Comparison of ENCODE assay signal across 8 cellular contexts in genomic region chrX:44542567-44543325, GRCh38. TPM values are rescaled to one million over a fixed set of nuclear protein-coding genes. Genes with fewer than 3 reads are reported as not detected.
A peak's percentile ranks its signal among the peaks of the same experiment; 100 is the strongest.
DNase-seq lines count a peak whose midpoint lies in the region; ATAC-seq and TF ChIP-seq lines count a peak whose summit lies in the region.

FUNDC1 (minus strand) TSS chrX:44542859; CDS start chrX:44542832, 27 bp downstream.

- intact Hi-C loops in PC-9 (cut with micrococcal nuclease; ENCODE audit: unreplicated experiment), result no loop called here

- H3K9ac ChIP-seq in muscle layer of colon (ENCODE audit: low read length), result peak within 1 kb of the TSS; percentile 77

- DNase-seq in DMS153 treated with DMSO at 0.1 percent for 48 hours (lab: John Stamatoyannopoulos, UW; ENCODE audit: unreplicated experiment) (peak; percentile 83), PC-9 (peak; percentile 81 to 84)
- DNase-seq in activated T-cell treated with anti-CD3 and anti-CD28 coated beads, Interleukin-2, amount 50 U/mL, for 4 hours, result peak; percentile 95
- DNase-seq in stimulated activated CD8-positive, alpha-beta memory T cell treated with anti-CD3 and anti-CD28 coated beads, Interleukin-7, amount 100 ng/mL, for 24 hours (ENCODE audit: low read depth), result peak; percentile 71

- H3F3A ChIP-seq in PC-9 (ENCODE audit: insufficient read depth, low read depth), result no peaks in the 10 kb centered on the region

- peak within 1 kb of the TSS; percentile 70 for H2AFZ ChIP-seq in PC-9

- CTCF ChIA-PET in PC-9 (lab: Charles Lee), result no interaction called here

- BruUV-seq in PC-9 (replicated peaks; lab: Mats Ljungman, UMichigan), result no TSS peak

- H3K27me3 ChIP-seq in PC-9 (ENCODE audit: insufficient read depth, low read depth), result no peaks in the 10 kb centered on the region
- no peaks in the 10 kb centered on the region for H3K27me3 ChIP-seq in esophagus (ENCODE audit: control insufficient read depth in 1 of 2, insufficient read depth in 2 of 2, low read length in 2 of 2)
- no peaks in the 10 kb centered on the region for H3K27me3 ChIP-seq in muscle layer of colon (ENCODE audit: control insufficient read depth in 1 of 2, insufficient read depth in 2 of 2, low read length in 2 of 2)

- TF ChIP-seq RAD21 in Ishikawa (IDR thresholded peaks at IDR 0.05; ENCODE audit: low read depth), result peak; percentile 30; the same call in 1 of the 2 replicates

- 0 out of 2 replicates have a peak, but pooled peaks cover 5% of the 10 kb centered on the region for H3K79me2 ChIP-seq in PC-9 (ENCODE audit: low read depth)

- POLR2A ChIA-PET in PC-9 (lab: Charles Lee; ENCODE audit: unreplicated experiment), result no interaction called here

- no peaks in the 10 kb centered on the region for H3K9me3 Mint-ChIP-seq in activated T-cell treated with anti-CD3 and anti-CD28 coated beads, Interleukin-2, amount 50 U/mL, for 4 hours

- TF ChIP-seq EP300 in Ishikawa (IDR thresholded peaks at IDR 0.05; ENCODE audit: borderline replicate concordance), result no peak

- H4K20me1 ChIP-seq in PC-9 (ENCODE audit: insufficient read depth), result no peaks in the 10 kb centered on the region

- peak within 1 kb of the TSS; percentile 87 for H3K4me3 Mint-ChIP-seq in activated T-cell treated with anti-CD3 and anti-CD28 coated beads, Interleukin-2, amount 50 U/mL, for 4 hours

- peak; percentile 98 for ATAC-seq in GM21576 (IDR thresholded peaks at IDR 0.05; ENCODE audit: unreplicated experiment)
- peak; percentile 97 to 99 for ATAC-seq in activated T-cell treated with anti-CD3 and anti-CD28 coated beads, Interleukin-2, amount 50 U/mL, for 4 hours

- peaks cover 4% of the 10 kb centered on the region for H3K36me3 Mint-ChIP-seq in activated T-cell treated with anti-CD3 and anti-CD28 coated beads, Interleukin-2, amount 50 U/mL, for 4 hours (ENCODE audit: insufficient read depth)

- peak within 1 kb of the TSS; percentile 64 for H3K4me2 ChIP-seq in PC-9

- H3K27ac ChIP-seq in PC-9 (0 out of 2 replicates have a peak within 1 kb of the TSS, but pooled peaks have one; percentile 16), esophagus (ENCODE audit: low read depth in 2 of 2, low read length in 1 of 2) (peak within 1 kb of the TSS; percentile 62 to 67), muscle layer of colon (ENCODE audit: low read depth, low read length) (peak within 1 kb of the TSS; percentile 8)

- peak; percentile 32; the same call in 1 of the 2 replicates for TF ChIP-seq CTCF in PC-9 (conservative IDR thresholded peaks at IDR 0.05)

- WGBS in esophagus, 2 donors, result 0 to 4% methylated on average over 29 to 35 of the region's 35 CpGs

- H3K4me1 ChIP-seq in PC-9 (replicated peaks; ENCODE audit: insufficient read depth) (no peaks in the 10 kb centered on the region), esophagus (ENCODE audit: control insufficient read depth in 2 of 2, insufficient read depth in 2 of 2, low read length in 1 of 2) (no peaks in the 10 kb centered on the region), muscle layer of colon (ENCODE audit: insufficient read depth, low read length) (peaks cover 18% of the 10 kb centered on the region)

- H3K36me3 ChIP-seq in PC-9 (ENCODE audit: low read depth) (no peaks in the 10 kb centered on the region), esophagus (ENCODE audit: control insufficient read depth in 2 of 2, insufficient read depth in 2 of 2, low read length in 1 of 2) (no peaks in the 10 kb centered on the region), muscle layer of colon (ENCODE audit: insufficient read depth, low read length) (no peaks in the 10 kb centered on the region)

- no peaks in the 10 kb centered on the region for H3K9me2 ChIP-seq in PC-9 (ENCODE audit: insufficient read depth)

- no peaks in the 10 kb centered on the region for H3K9me3 ChIP-seq in PC-9 (ENCODE audit: insufficient read depth, low read depth)
- H3K9me3 ChIP-seq in esophagus (ENCODE audit: control insufficient read depth in 2 of 2, insufficient read depth in 1 of 2, low read depth in 1 of 2, low read length in 1 of 2), result no peaks in the 10 kb centered on the region
- no peaks in the 10 kb centered on the region for H3K9me3 ChIP-seq in muscle layer of colon (ENCODE audit: low read length)

- peak within 1 kb of the TSS; percentile 57; the same call in 1 of the 2 replicates for H3K4me3 ChIP-seq in PC-9
- peak within 1 kb of the TSS; percentile 71 to 74 for H3K4me3 ChIP-seq in esophagus (ENCODE audit: low read depth in 1 of 2, low read length in 2 of 2)
- peak within 1 kb of the TSS; percentile 59 to 87 for H3K4me3 ChIP-seq in muscle layer of colon (ENCODE audit: low read depth in 1 of 2, low read length in 2 of 2)

- peaks cover 24% of the 10 kb centered on the region for H3K4me1 Mint-ChIP-seq in activated T-cell treated with anti-CD3 and anti-CD28 coated beads, Interleukin-2, amount 50 U/mL, for 4 hours (ENCODE audit: low read depth)

- H3K27me3 Mint-ChIP-seq in activated T-cell treated with anti-CD3 and anti-CD28 coated beads, Interleukin-2, amount 50 U/mL, for 4 hours (ENCODE audit: low read depth), result no peaks in the 10 kb centered on the region

TF ChIP-seq in Ishikawa, 13 proteins besides CTCF, POLR2A, EP300 and RAD21:
- TF ChIP-seq CEBPB (IDR thresholded peaks at IDR 0.05) (no peak), TAF1 (IDR thresholded peaks at IDR 0.05; ENCODE audit: low read depth) (peak; percentile 53), MAX (IDR thresholded peaks at IDR 0.05) (0 out of 2 replicates have a peak, but pooled peaks have one; percentile 16), TEAD4 (IDR thresholded peaks at IDR 0.05) (peak; percentile 52), TCF12 (IDR thresholded peaks at IDR 0.05; ENCODE audit: low read depth) (no peak), EGR1 (IDR thresholded peaks at IDR 0.05) (no peak), REST (IDR thresholded peaks at IDR 0.05; ENCODE audit: low read depth) (no peak), CREB1 (IDR thresholded peaks at IDR 0.05; ENCODE audit: low read depth) (no peak), FOXM1 (IDR thresholded peaks at IDR 0.05; ENCODE audit: borderline replicate concordance, low read depth) (no peak; the same call in 1 of the 2 replicates), NFIC (IDR thresholded peaks at IDR 0.05) (no peak), ZBTB7A (IDR thresholded peaks at IDR 0.05; ENCODE audit: low read depth) (no peak), YY1 (IDR thresholded peaks at IDR 0.05; ENCODE audit: low read depth) (peak; percentile 78), USF1 (IDR thresholded peaks at IDR 0.05) (no peak)

RNA-seq across cellular contexts. Expression of gene FUNDC1, which starts in this region (rescaled TPM):
- 9.5 and 9.8 TPM in 2 replicates for total RNA-seq in PC-9 (2021)
- total RNA-seq in activated T-cell treated with anti-CD3 and anti-CD28 coated beads, Interleukin-2, amount 50 U/mL, for 4 hours, result 10 to 100 TPM in 2 of 3 donors, 1 to 10 TPM in 1; 9.4 to 11.8 (median 10.2) TPM
- polyA plus RNA-seq in esophagus, result 10 to 100 TPM; 15.8 to 20.0 TPM

Comparison
In these comparisons a context has a peak if more than half of its experiments do, and no peak if none do; other contexts are left out.
1. Peak in every context shown above with its lines: DNase-seq, ATAC-seq, H3K4me3 ChIP-seq and H3K27ac ChIP-seq.
2. H3K27ac ChIP-seq: peak in every context shown above with its lines; median percentile 64 in esophagus; 16 in PC-9; 8 in muscle layer of colon.